ENCODE assay signal across 23 cellular contexts in genomic region chr7:2045559-2046405, GRCh38.
A peak's percentile ranks its signal among the peaks of the same experiment; 100 is the strongest.
DNase-seq lines count a peak whose midpoint lies in the region; ATAC-seq and TF ChIP-seq lines count a peak whose summit lies in the region.
"Had no signal": no experiment of that assay in that cellular context is flagged by ENCODE, and none has a peak within 500 bp of the region (broad histone marks: within the 10 kb centered on the region; RNA-seq: fewer than 3 reads in every experiment).

No MANE protein-coding gene starts in this region.

- H3K4me3 Mint-ChIP-seq in WTC11: no peak overlapping the region
- no peak overlapping the region for H3K4me3 Mint-ChIP-seq in stimulated activated naive B cell treated with anti-CD40 and anti-IgM and Interleukin-4, amounts not matched to agents 10 μg/mL and 1 μg/mL and 100 μg/mL, for 72 hours
- H3K4me3 Mint-ChIP-seq: activated naive CD8-positive, alpha-beta T cell treated with anti-CD3 and anti-CD28 coated beads for 36 hours; naive thymus-derived CD4-positive, alpha-beta T cell; T-helper 1 cell treated with Interleukin-12 subunit alpha and Interleukin-12 subunit beta and Interleukin-4 antibody, amounts not matched to agents 30 μg/mL and 1 μg/mL, for 36 hours had no signal

- H3K36me3 Mint-ChIP-seq in WTC11: peaks cover 18% of the 10 kb centered on the region
- H3K36me3 Mint-ChIP-seq in stimulated activated naive B cell treated with anti-CD40 and anti-IgM and Interleukin-4, amounts not matched to agents 10 μg/mL and 1 μg/mL and 100 μg/mL, for 72 hours: peaks cover 46 to 61% of the 10 kb centered on the region in 2 donors

- H3K4me1 Mint-ChIP-seq in WTC11: peaks cover 16% of the 10 kb centered on the region
- peaks cover 44 to 58% of the 10 kb centered on the region in 2 donors for H3K4me1 Mint-ChIP-seq in stimulated activated naive B cell treated with anti-CD40 and anti-IgM and Interleukin-4, amounts not matched to agents 10 μg/mL and 1 μg/mL and 100 μg/mL, for 72 hours

- POLR2A ChIA-PET in WTC11 (lab: Charles Lee): no interaction called here

- no peak overlapping the region for H3K4me3 ChIP-seq in mucosa of descending colon
- H3K4me3 ChIP-seq: dorsolateral prefrontal cortex had no signal

- CTCF ChIA-PET in WTC11 (lab: Charles Lee): interaction anchor here (0.7 to 1.2 kb wide), 2 partner anchors 162 to 775 kb away, joined by 3 to 6 read pairs; no protein-coding TSS in a partner anchor

- intact Hi-C loops in mucosa of descending colon (cut with DNase I, micrococcal nuclease): no loop called here

- DNase-seq in activated naive CD4-positive, alpha-beta T cell treated with anti-CD3 and anti-CD28 coated beads, Interleukin-2, amount 50 U/mL, for 16 hours: peak; percentile 7
- DNase-seq in activated naive CD4-positive, alpha-beta T cell (lab: John Stamatoyannopoulos, UW): no peak
- DNase-seq in WTC11 (ENCODE audit: low spot score) (peak; percentile 12), mucosa of descending colon (peak in 2 of 3 donors; percentile 25 to 42), HPDE6-E6E7 (ENCODE audit: extremely low spot score) (no peak), activated T-cell treated with anti-CD3 and anti-CD28 coated beads for 4 hours (no peak)
- no peak for DNase-seq in stimulated activated naive B cell treated with anti-CD40 and anti-IgM and Interleukin-4, amounts not matched to agents 10 μg/mL and 1 μg/mL and 100 μg/mL, for 72 hours
- DNase-seq: activated CD4-positive, alpha-beta T cell treated with anti-CD3 and anti-CD28 coated beads for 4 hours; activated naive CD8-positive, alpha-beta T cell treated with anti-CD3 and anti-CD28 coated beads for 36 hours; activated T-cell treated with anti-CD3 and anti-CD28 coated beads, Interleukin-2, amount 50 U/mL, for 48 hours; IMR-90; kidney glomerular epithelial cell; mesendoderm; naive thymus-derived CD4-positive, alpha-beta T cell; NCI-H1092; NCI-H1930; NCI-H526 treated with DMSO at 0.1 percent for 48 hours; stimulated activated CD8-positive, alpha-beta memory T cell treated with anti-CD3 and anti-CD28 coated beads, Interleukin-4, amount 100 ng/mL, for 48 hours had no signal

- no peak overlapping the region for H3K27ac Mint-ChIP-seq in WTC11
- H3K27ac Mint-ChIP-seq in stimulated activated naive B cell treated with anti-CD40 and anti-IgM and Interleukin-4, amounts not matched to agents 10 μg/mL and 1 μg/mL and 100 μg/mL, for 72 hours: peak overlapping the region; percentile 14
- H3K27ac Mint-ChIP-seq: activated naive CD8-positive, alpha-beta T cell treated with anti-CD3 and anti-CD28 coated beads for 36 hours; T-helper 1 cell treated with Interleukin-12 subunit alpha and Interleukin-12 subunit beta and Interleukin-4 antibody, amounts not matched to agents 30 μg/mL and 1 μg/mL, for 36 hours had no signal

- no peak for ATAC-seq in WTC11
- no peak for ATAC-seq in mucosa of descending colon
- ATAC-seq in stimulated activated naive B cell treated with anti-CD40 and anti-IgM and Interleukin-4, amounts not matched to agents 10 μg/mL and 1 μg/mL and 100 μg/mL, for 72 hours (replicated peaks): no peak
- no peak for ATAC-seq in HG02759 (IDR thresholded peaks at IDR 0.05; ENCODE audit: unreplicated experiment)
- ATAC-seq: HCT116; naive thymus-derived CD4-positive, alpha-beta T cell had no signal

- TF ChIP-seq CTCF in WTC11 (IDR thresholded peaks at IDR 0.05) (no peak), mucosa of descending colon (IDR thresholded peaks at IDR 0.05) (no peak)

- H3K9me3 ChIP-seq in mucosa of descending colon: no peaks in the 10 kb centered on the region

- no peaks in the 10 kb centered on the region for H3K36me3 ChIP-seq in mucosa of descending colon (ENCODE audit: low read depth)

- H3K27me3 Mint-ChIP-seq in WTC11 (ENCODE audit: low read depth): no peaks in the 10 kb centered on the region
- no peaks in the 10 kb centered on the region for H3K27me3 Mint-ChIP-seq in stimulated activated naive B cell treated with anti-CD40 and anti-IgM and Interleukin-4, amounts not matched to agents 10 μg/mL and 1 μg/mL and 100 μg/mL, for 72 hours
- H3K27me3 Mint-ChIP-seq: activated naive CD8-positive, alpha-beta T cell treated with anti-CD3 and anti-CD28 coated beads for 36 hours; naive thymus-derived CD4-positive, alpha-beta T cell had no signal

- peaks cover 11% of the 10 kb centered on the region for H3K9me3 Mint-ChIP-seq in WTC11
- no peaks in the 10 kb centered on the region for H3K9me3 Mint-ChIP-seq in stimulated activated naive B cell treated with anti-CD40 and anti-IgM and Interleukin-4, amounts not matched to agents 10 μg/mL and 1 μg/mL and 100 μg/mL, for 72 hours
- H3K9me3 Mint-ChIP-seq: activated naive CD8-positive, alpha-beta T cell treated with anti-CD3 and anti-CD28 coated beads for 36 hours; T-helper 1 cell treated with Interleukin-12 subunit alpha and Interleukin-12 subunit beta and Interleukin-4 antibody, amounts not matched to agents 30 μg/mL and 1 μg/mL, for 36 hours had no signal

- H3K4me1 ChIP-seq in mucosa of descending colon (ENCODE audit: low read depth): peaks cover 6% of the 10 kb centered on the region
- H3K4me1 ChIP-seq: parathyroid adenoma had no signal

TF ChIP-seq in WTC11, 78 proteins besides CTCF, POLR2A, EP300 and RAD21 (continues in another document):
- TF ChIP-seq E2F4 (CRISPR knock-in tag; IDR thresholded peaks at IDR 0.05; ENCODE audit: borderline replicate concordance, low read depth): no peak
- TF ChIP-seq PRRX2 (CRISPR knock-in tag; IDR thresholded peaks at IDR 0.05): no peak
- no peak for TF ChIP-seq ZNF281 (CRISPR knock-in tag; IDR thresholded peaks at IDR 0.05)
- no peak for TF ChIP-seq CDX4 (CRISPR knock-in tag; IDR thresholded peaks at IDR 0.05; ENCODE audit: borderline replicate concordance)
- TF ChIP-seq RORB (CRISPR knock-in tag; IDR thresholded peaks at IDR 0.05): no peak
- no peak for TF ChIP-seq AFF4 (CRISPR knock-in tag; IDR thresholded peaks at IDR 0.05; ENCODE audit: borderline replicate concordance)
- TF ChIP-seq SOX15 (CRISPR knock-in tag; IDR thresholded peaks at IDR 0.05): no peak
- no peak for TF ChIP-seq ZNF396 (CRISPR knock-in tag; IDR thresholded peaks at IDR 0.05; ENCODE audit: borderline replicate concordance)

Comparison
In these comparisons a context has a peak if more than half of its experiments do, and no peak if none do; other contexts are left out.
1. DNase-seq: peak in activated naive CD4-positive, alpha-beta T cell treated with anti-CD3 and anti-CD28 coated beads, Interleukin-2, amount 50 U/mL, for 16 hours (single experiment), WTC11 (single experiment) and mucosa of descending colon (2 of 3); none in activated naive CD4-positive, alpha-beta T cell (0 of 4), stimulated activated naive B cell treated with anti-CD40 and anti-IgM and Interleukin-4, amounts not matched to agents 10 μg/mL and 1 μg/mL and 100 μg/mL, for 72 hours (single experiment), HPDE6-E6E7 (single experiment) and activated T-cell treated with anti-CD3 and anti-CD28 coated beads for 4 hours (single experiment).